In genomic region chr1:151762941-151763921, GRCh38 we compare ENCODE assay signal across 8 cellular contexts.
DNase-seq lines count a peak whose midpoint lies in the region; ATAC-seq and TF ChIP-seq lines count a peak whose summit lies in the region.

MRPL9 (minus strand) TSS chr1:151763496; CDS start chr1:151763479, 17 bp downstream.

- POLR2A ChIA-PET in AG04449 (lab: Yijun Ruan, JAX), result no interaction called here

- DNase-seq in AG04449 (ENCODE audit: low read depth, low spot score) (no peak), NCI-H446 treated with DMSO at 0.1 percent for 48 hours (lab: John Stamatoyannopoulos, UW) (peak; percentile 87), cerebellar cortex (ENCODE audit: low spot score) (peak; percentile 84), islet precursor cell (peak; percentile 89)
- DNase-seq in activated CD4-positive, CD25-positive, alpha-beta regulatory T cell treated with anti-CD3 and anti-CD28 coated beads, Interleukin-2, amount 50 U/mL, for 72 hours, result peak; percentile 85
- peak; percentile 84 for DNase-seq in stimulated activated CD4-positive, alpha-beta T cell treated with anti-CD3 and anti-CD28 coated beads, Interleukin-12 subunit alpha, Interleukin-12 subunit beta, amount 100 ng/mL, for 4 hours

- no peak for TF ChIP-seq CTCF in AG04449 (IDR thresholded peaks at IDR 0.05; ENCODE audit: insufficient read depth, low read length, missing control alignments)

- CTCF ChIA-PET in AG04449 (lab: Yijun Ruan, JAX), result interaction anchor here (0.8 to 1.2 kb wide), 6 partner anchors 8 to 319 kb away, joined by 3 to 4 read pairs (median 3); no protein-coding TSS in a partner anchor

- peak within 1 kb of the TSS; percentile 90 for H3K4me3 ChIP-seq in AG04449 (ENCODE audit: low read depth, low read length)

- peak; percentile 91 for ATAC-seq in GM18909 (IDR thresholded peaks at IDR 0.05; ENCODE audit: poor library complexity, unreplicated experiment)
- ATAC-seq in HG03280 (IDR thresholded peaks at IDR 0.05; ENCODE audit: unreplicated experiment), result peak; percentile 87
